Comparison of ENCODE assay signal across 8 cellular contexts in the genomic region with DNA sequence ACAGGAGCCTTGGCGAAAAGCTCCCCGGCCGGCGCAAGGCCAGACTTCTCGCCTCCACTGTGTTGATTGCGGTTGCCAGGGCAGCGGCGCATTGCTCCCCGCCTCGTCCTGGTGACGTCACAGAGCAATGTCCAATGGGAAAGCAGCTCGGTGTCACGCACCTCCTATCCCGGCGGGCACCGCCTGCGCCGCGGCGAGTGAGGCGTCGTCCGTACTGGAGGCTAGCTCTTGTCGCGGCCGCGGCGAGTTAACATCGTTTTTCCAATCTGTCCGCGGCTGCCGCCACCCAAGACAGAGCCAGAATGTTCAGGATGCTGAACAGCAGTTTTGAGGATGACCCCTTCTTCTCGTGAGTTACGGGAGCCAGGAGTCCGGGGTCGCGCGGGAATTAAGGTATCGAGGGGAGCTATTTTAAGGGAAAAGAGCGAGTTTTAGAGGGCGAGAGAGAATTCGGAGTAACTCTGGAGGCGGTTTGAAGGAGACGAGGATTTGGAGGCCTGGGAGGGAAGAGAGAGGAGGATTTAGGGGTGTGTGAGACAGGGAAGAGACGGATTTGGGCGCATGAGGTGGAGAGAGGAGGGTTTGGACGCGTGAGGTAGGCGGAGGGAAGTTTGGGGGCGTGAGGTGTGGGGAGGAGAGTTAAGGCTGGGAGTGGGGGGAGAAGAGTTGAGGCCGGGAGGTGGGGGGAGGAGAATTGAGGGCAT. TPM values are rescaled to one million over a fixed set of nuclear protein-coding genes. Genes with fewer than 3 reads are reported as not detected.
DNase-seq lines count a peak whose midpoint lies in the region; ATAC-seq and TF ChIP-seq lines count a peak whose summit lies in the region.

Gene MLF1 (plus strand): TSS at position 196 of the 704 bp plus-strand sequence. CDS start 107 bp downstream, at position 303.

- H3K27ac Mint-ChIP-seq in activated T-cell treated with anti-CD3 and anti-CD28 coated beads, Interleukin-2, amount 50 U/mL, for 24 hours = peak within 1 kb of the TSS; percentile 75
- H3K27ac Mint-ChIP-seq in mesothelial cell of epicardium = peak within 1 kb of the TSS; percentile 99

- H3K27ac ChIP-seq in C4-2B (peak within 1 kb of the TSS; percentile 59), epithelial cell of prostate (no peak within 1 kb of the TSS)

- DNase-seq in HK-2 (ENCODE audit: unreplicated experiment) (peak; percentile 98), NOMO-1 treated with dmso at 0.1 percent for 144 hours (lab: John Stamatoyannopoulos, UW; ENCODE audit: unreplicated experiment) (peak; percentile 90), epithelial cell of prostate (ENCODE audit: low read depth, low spot score) (peak; percentile 83), mesothelial cell of epicardium (ENCODE audit: low spot score in 2 of 2, unreplicated experiment in 2 of 2) (peak; percentile 92 to 97)
- DNase-seq in activated T-cell treated with anti-CD3 and anti-CD28 coated beads, Interleukin-2, amount 50 U/mL, for 24 hours = peak; percentile 85
- DNase-seq in stimulated activated CD8-positive, alpha-beta memory T cell treated with anti-CD3 and anti-CD28 coated beads, Interleukin-12 subunit alpha, Interleukin-12 subunit beta, amount 100 ng/mL, for 4 hours (ENCODE audit: low read depth) = peak; percentile 56

- peaks cover 12% of the 10 kb centered on the region for H3K4me1 Mint-ChIP-seq in activated T-cell treated with anti-CD3 and anti-CD28 coated beads, Interleukin-2, amount 50 U/mL, for 24 hours (ENCODE audit: low read depth)
- H3K4me1 Mint-ChIP-seq in mesothelial cell of epicardium = peaks cover 12% of the 10 kb centered on the region

- H3K27me3 Mint-ChIP-seq in activated T-cell treated with anti-CD3 and anti-CD28 coated beads, Interleukin-2, amount 50 U/mL, for 24 hours = peaks cover 50% of the 10 kb centered on the region
- H3K27me3 Mint-ChIP-seq in mesothelial cell of epicardium (ENCODE audit: low read depth) = peaks cover 42% of the 10 kb centered on the region

- ATAC-seq in GM19463 (IDR thresholded peaks at IDR 0.05; ENCODE audit: unreplicated experiment) = peak; percentile 100

- no peak for TF ChIP-seq CTCF in C4-2B (conservative IDR thresholded peaks at IDR 0.05)
- TF ChIP-seq CTCF in mesothelial cell of epicardium (IDR thresholded peaks at IDR 0.05; ENCODE audit: unreplicated experiment) = no peak

- peak within 1 kb of the TSS; percentile 78 for H3K4me3 Mint-ChIP-seq in activated T-cell treated with anti-CD3 and anti-CD28 coated beads, Interleukin-2, amount 50 U/mL, for 24 hours
- H3K4me3 Mint-ChIP-seq in mesothelial cell of epicardium = peak within 1 kb of the TSS; percentile 88

- H3K9me3 Mint-ChIP-seq in activated T-cell treated with anti-CD3 and anti-CD28 coated beads, Interleukin-2, amount 50 U/mL, for 24 hours = no peaks in the 10 kb centered on the region
- H3K9me3 Mint-ChIP-seq in mesothelial cell of epicardium = no peaks in the 10 kb centered on the region

- H3K36me3 Mint-ChIP-seq in activated T-cell treated with anti-CD3 and anti-CD28 coated beads, Interleukin-2, amount 50 U/mL, for 24 hours (ENCODE audit: low read depth) = no peaks in the 10 kb centered on the region
- no peaks in the 10 kb centered on the region for H3K36me3 Mint-ChIP-seq in mesothelial cell of epicardium

RNA-seq across cellular contexts. Expression of gene MLF1, which starts in this region (rescaled TPM):
- 10.3 to 14.0 TPM (median 12.2 TPM) in 3 replicates for total RNA-seq in mesothelial cell of epicardium
